Comparison of ENCODE assay signal across 8 cellular contexts in the genomic region with DNA sequence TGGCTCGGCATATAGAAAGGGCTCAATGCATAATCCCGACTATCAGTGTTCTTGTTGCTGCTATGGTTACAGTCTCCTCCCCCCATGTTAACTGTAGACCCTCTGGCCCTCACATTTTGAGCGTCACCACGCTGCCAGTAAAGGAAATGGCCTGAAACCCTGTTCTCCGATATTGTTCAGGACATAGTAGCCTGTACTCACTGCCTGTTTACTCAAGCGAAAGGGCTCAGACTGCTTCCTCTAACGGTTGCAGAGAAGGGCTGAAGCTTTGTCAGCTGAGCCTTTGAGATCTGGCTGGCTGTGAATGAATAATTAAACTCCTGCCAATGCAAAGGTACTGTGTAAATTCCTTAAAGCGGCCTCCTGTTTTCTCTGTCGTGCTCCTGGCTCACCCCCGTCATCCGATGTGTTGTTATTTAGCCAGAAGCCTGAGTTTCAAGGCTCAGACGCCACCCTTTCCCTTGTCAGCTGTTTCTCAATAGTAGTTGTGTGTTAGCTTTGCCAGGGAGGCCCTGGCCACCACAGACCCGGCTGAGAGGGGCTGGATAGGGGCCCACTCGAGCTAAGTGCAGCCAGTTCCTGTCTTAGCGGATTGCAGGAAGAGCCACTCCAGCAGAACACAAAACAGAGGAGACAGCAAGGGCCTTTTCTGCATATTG. TPM values are rescaled to one million over a fixed set of nuclear protein-coding genes. Genes with fewer than 3 reads are reported as not detected.
DNase-seq lines count a peak whose midpoint lies in the region; ATAC-seq and TF ChIP-seq lines count a peak whose summit lies in the region.

No MANE protein-coding gene starts in this region.

- H2AFZ ChIP-seq in mammary epithelial cell (ENCODE audit: low read depth, low read length) = peak overlapping the region; percentile 12

- no peaks in the 10 kb centered on the region for H3K4me1 Mint-ChIP-seq in HFFc6 (ENCODE audit: low read depth)

- DNase-seq in NCI-H1092 (lab: John Stamatoyannopoulos, UW) = peak; percentile 87
- DNase-seq in mammary epithelial cell = no peak
- DNase-seq in left lung = peak in 1 of 2 donors; percentile 54
- DNase-seq in substantia nigra (lab: John Stamatoyannopoulos, UW) = peak in 45 of 49 donors; percentile 11 to 80 (median 48)
- DNase-seq in HFFc6 = no peak
- DNase-seq in AG08395 (ENCODE audit: low spot score) = no peak
- no peak for DNase-seq in BE2C

- intact Hi-C loops in mammary epithelial cell (cut with micrococcal nuclease) = no loop called here
- intact Hi-C loops in left lung (cut with DNase I) = no loop called here

- no peaks in the 10 kb centered on the region for H3K9me3 Mint-ChIP-seq in HFFc6

- H3K4me1 ChIP-seq in mammary epithelial cell (ENCODE audit: insufficient read depth, low read length) (no peaks in the 10 kb centered on the region), left lung (peaks cover 20 to 60% of the 10 kb centered on the region in 2 donors), BE2C (no peaks in the 10 kb centered on the region)

- H3K9me3 ChIP-seq in mammary epithelial cell (replicated peaks; ENCODE audit: insufficient read depth, low read length) = no peaks in the 10 kb centered on the region
- H3K9me3 ChIP-seq in left lung = peaks cover 0 to 7% of the 10 kb centered on the region in 2 donors
- H3K9me3 ChIP-seq in BE2C = no peaks in the 10 kb centered on the region

- H3K27ac Mint-ChIP-seq in HFFc6 = no peak overlapping the region

- dilution Hi-C loops in mammary epithelial cell (cut with HindIII; ENCODE audit: low sequenced_read_pairs) = no loop called here

- ATAC-seq in GM18907 (IDR thresholded peaks at IDR 0.05; ENCODE audit: unreplicated experiment) (peak; percentile 87), left lung (peak; percentile 88)

- CTCF ChIA-PET in mammary epithelial cell (lab: Charles Lee; ENCODE audit: low non-redundant PET) = no interaction called here

- TF ChIP-seq CTCF in mammary epithelial cell (conservative IDR thresholded peaks at IDR 0.05 in 1 of 2, IDR thresholded peaks at IDR 0.05 in 1 of 2; ENCODE audit: extremely low read depth in 1 of 2, insufficient read depth in 1 of 2, low read depth in 1 of 2, low read length in 2 of 2) (no peak), left lung (IDR thresholded peaks at IDR 0.05) (no peak), HFFc6 (IDR thresholded peaks at IDR 0.05) (no peak), BE2C (IDR thresholded peaks at IDR 0.05; ENCODE audit: low read depth, low read length) (no peak)

- H3K4me3 Mint-ChIP-seq in HFFc6 = no peak overlapping the region

- H3K4me3 ChIP-seq in mammary epithelial cell (replicated peaks in 1 of 3; ENCODE audit: insufficient read depth in 1 of 3, low read depth in 2 of 3, low read length in 3 of 3) = no peak overlapping the region
- H3K4me3 ChIP-seq in left lung = peak overlapping the region in 1 of 2 donors; percentile 4
- H3K4me3 ChIP-seq in BE2C (ENCODE audit: low read depth, low read length) = no peak overlapping the region

- no peak overlapping the region for H3K4me2 ChIP-seq in mammary epithelial cell (ENCODE audit: insufficient read depth, low read depth, low read length)

- H4K20me1 ChIP-seq in mammary epithelial cell (ENCODE audit: insufficient read depth, low read length) = no peaks in the 10 kb centered on the region

- BruUV-seq in mammary epithelial cell (replicated peaks; lab: Mats Ljungman, UMichigan) = no TSS peak

- 36% methylated on average over 12 of the region's 15 CpGs for WGBS in mammary epithelial cell (ENCODE audit: low coverage, missing lambda C conversion rate)

- H3K27ac ChIP-seq in mammary epithelial cell (ENCODE audit: insufficient read depth, low read depth, low read length) (no peak overlapping the region), left lung (peak overlapping the region; percentile 88 to 90), substantia nigra (ENCODE audit: low read depth, low read length, poor library complexity, severe bottlenecking) (peak overlapping the region; percentile 60)

- no peaks in the 10 kb centered on the region for H3K79me2 ChIP-seq in mammary epithelial cell (ENCODE audit: insufficient read depth, low read length)

- H3K9ac ChIP-seq in mammary epithelial cell (ENCODE audit: insufficient read depth, low read length) = no peak overlapping the region

- H3K36me3 Mint-ChIP-seq in HFFc6 (ENCODE audit: low read depth) = no peaks in the 10 kb centered on the region

- in situ Hi-C loops in mammary epithelial cell (cut with MboI; ENCODE audit: low sequenced_read_pairs in 2 of 2) = no loop called here

- H3K36me3 ChIP-seq in mammary epithelial cell (ENCODE audit: insufficient read depth, low read length) = no peaks in the 10 kb centered on the region
- no peaks in the 10 kb centered on the region for H3K36me3 ChIP-seq in left lung
- H3K36me3 ChIP-seq in BE2C = no peaks in the 10 kb centered on the region

- H3K27me3 Mint-ChIP-seq in HFFc6 (ENCODE audit: insufficient read depth) = peaks cover 4% of the 10 kb centered on the region; the same call in 1 of the 2 replicates

- no peaks in the 10 kb centered on the region for H3K27me3 ChIP-seq in mammary epithelial cell (ENCODE audit: insufficient read depth, low read length)
- H3K27me3 ChIP-seq in left lung = no peaks in the 10 kb centered on the region
- H3K27me3 ChIP-seq in BE2C = peaks cover 5% of the 10 kb centered on the region

RNA-seq across cellular contexts. Expression of gene RALGAPA2, which starts 31.2 kb away (rescaled TPM):
- total RNA-seq in mammary epithelial cell (10 to 100 TPM in 1 of 2 donors, 1 to 10 TPM in 1; 9.5 to 12.5 TPM), left lung (10 to 100 TPM; 55.4 to 79.8 TPM)
- 2.9 TPM for polyA plus RNA-seq in mammary epithelial cell
- 13.4 TPM for polyA minus RNA-seq in mammary epithelial cell
- 1 to 10 TPM; 2.4 to 3.7 (median 3.2) TPM for total RNA-seq in HFFc6 (2021; fragmentation: NEBNext Ultra II Directional; extraction: Animal tissue kit (Norgen Biotek cat#: 25700))
- polyA plus RNA-seq in BE2C (2012; ENCODE audit: insufficient read depth, insufficient read length, low read depth) = 1.5 TPM

Comparison
In these comparisons a context has a peak if more than half of its experiments do, and no peak if none do; other contexts are left out.
1. DNase-seq: peak in NCI-H1092 (single experiment) and substantia nigra (45 of 49); none in mammary epithelial cell (single experiment), HFFc6 (single experiment), AG08395 (single experiment) and BE2C (single experiment).
2. RNA of gene RALGAPA2, which starts 31.2 kb away (total RNA-seq): 55.4 to 79.8 TPM in left lung; 9.5 to 12.5 TPM in mammary epithelial cell and 2.4 to 3.7 TPM in HFFc6; every median in the first group is over 4 times any median in the second.